2 cellular contexts compared by ENCODE assay signal in genomic region chr5:18078157-18078556, GRCh38.
TF ChIP-seq lines count a peak whose summit lies in the region.

No MANE protein-coding gene starts in this region.

TF ChIP-seq in GM23338, 12 proteins besides CTCF, POLR2A, EP300 and RAD21 (continued from another document):
- TF ChIP-seq ZNF462 (CRISPR knock-in tag; IDR thresholded peaks at IDR 0.05) = no peak

TF ChIP-seq in H1, 55 proteins besides CTCF, POLR2A, EP300 and RAD21 (continued from another document):
- TF ChIP-seq ATF3 (IDR thresholded peaks at IDR 0.05; ENCODE audit: insufficient read depth, low read depth, low read length) = no peak
- no peak for TF ChIP-seq JUN (IDR thresholded peaks at IDR 0.05; ENCODE audit: low read depth, low read length)
- TF ChIP-seq SUZ12 (IDR thresholded peaks at IDR 0.05; ENCODE audit: low read length) = no peak
- no peak for TF ChIP-seq NRF1 (IDR thresholded peaks at IDR 0.05; ENCODE audit: low read depth, low read length)
- TF ChIP-seq SIN3A (conservative IDR thresholded peaks at IDR 0.05 in 1 of 2, IDR thresholded peaks at IDR 0.05 in 1 of 2; ENCODE audit: low read depth in 1 of 2, low read length in 2 of 2) = no peak
- no peak for TF ChIP-seq SP4 (IDR thresholded peaks at IDR 0.05; ENCODE audit: low read length)
- no peak for TF ChIP-seq RBBP5 (IDR thresholded peaks at IDR 0.05; ENCODE audit: borderline replicate concordance, low read depth, low read length)
- TF ChIP-seq BRCA1 (IDR thresholded peaks at IDR 0.05; ENCODE audit: low read depth, low read length) = no peak
